ENCODE assay signal across 8 cellular contexts in genomic region chr13:50387124-50387581, GRCh38.
DNase-seq lines count a peak whose midpoint lies in the region; ATAC-seq and TF ChIP-seq lines count a peak whose summit lies in the region.

No MANE protein-coding gene starts in this region.

- peaks cover 20% of the 10 kb centered on the region for H3K4me1 ChIP-seq in lower lobe of right lung

- no peaks in the 10 kb centered on the region for H3K9me3 ChIP-seq in lower lobe of right lung

- no peak overlapping the region for H3K4me3 Mint-ChIP-seq in MCF 10A (ENCODE audit: unreplicated experiment)

- no peak for TF ChIP-seq EP300 in Ishikawa (IDR thresholded peaks at IDR 0.05; ENCODE audit: borderline replicate concordance)

- no TSS peak for BruUV-seq in MCF 10A (replicated peaks; lab: Mats Ljungman, UMichigan)

- H3K9me3 Mint-ChIP-seq in MCF 10A (ENCODE audit: unreplicated experiment): no peaks in the 10 kb centered on the region

- peak; percentile 23; the same call in 1 of the 2 replicates for TF ChIP-seq RAD21 in Ishikawa (IDR thresholded peaks at IDR 0.05; ENCODE audit: low read depth)

- H3K36me3 ChIP-seq in BJ (ENCODE audit: control insufficient read depth, insufficient read depth, low read length) (no peaks in the 10 kb centered on the region), lower lobe of right lung (no peaks in the 10 kb centered on the region)

- TF ChIP-seq CTCF in BJ (IDR thresholded peaks at IDR 0.05; ENCODE audit: insufficient read depth, low read depth, low read length): 0 out of 2 replicates have a peak, but pooled peaks have one; percentile 17
- TF ChIP-seq CTCF in lower lobe of right lung (IDR thresholded peaks at IDR 0.05): peak; percentile 33
- no peak for TF ChIP-seq CTCF in MCF 10A (IDR thresholded peaks at IDR 0.05; ENCODE audit: unreplicated experiment)

- intact Hi-C loops in lower lobe of right lung (cut with DNase I) (no loop called here), MCF 10A (cut with micrococcal nuclease) (no loop called here)

- H3K4me1 Mint-ChIP-seq in MCF 10A (ENCODE audit: insufficient read depth, unreplicated experiment): no peaks in the 10 kb centered on the region

- no peaks in the 10 kb centered on the region for H3K36me3 Mint-ChIP-seq in MCF 10A (ENCODE audit: insufficient read depth, unreplicated experiment)

- H3K27ac ChIP-seq in lower lobe of right lung: peak overlapping the region; percentile 67
- peak overlapping the region; percentile 66 for H3K27ac ChIP-seq in temporal lobe (ENCODE audit: low read depth, low read length)

- H3K27ac Mint-ChIP-seq in MCF 10A (ENCODE audit: low read depth, unreplicated experiment): no peak overlapping the region

- H3K4me3 ChIP-seq in BJ (ENCODE audit: low read depth, low read length): no peak overlapping the region
- H3K4me3 ChIP-seq in lower lobe of right lung: peak overlapping the region; percentile 25

- no peaks in the 10 kb centered on the region for H3K27me3 Mint-ChIP-seq in MCF 10A (ENCODE audit: insufficient read depth, unreplicated experiment)

- H3K27me3 ChIP-seq in BJ (ENCODE audit: control insufficient read depth, insufficient read depth, low read length): no peaks in the 10 kb centered on the region
- no peaks in the 10 kb centered on the region for H3K27me3 ChIP-seq in lower lobe of right lung (ENCODE audit: low read depth)

- POLR2A ChIA-PET in BJ (lab: Charles Lee): interaction anchor here (0.6 kb wide), 1 partner anchor 506 kb away, joined by 5 read pairs; no protein-coding TSS in a partner anchor
- POLR2A ChIA-PET in MCF 10A (lab: Yijun Ruan, JAX): interaction anchor here (0.6 to 1.6 kb wide), 4 partner anchors 10 to 32 kb away, joined by 3 to 4 read pairs (median 4); no protein-coding TSS in a partner anchor

- peak; percentile 89 to 95 for ATAC-seq in lower lobe of right lung

- CTCF ChIA-PET in BJ (lab: Yijun Ruan, JAX): interaction anchor here (1.2 kb wide), 1 partner anchor 11 kb away, joined by 3 read pairs; no protein-coding TSS in a partner anchor
- CTCF ChIA-PET in MCF 10A (lab: Yijun Ruan, JAX): interaction anchor here (0.8 kb wide), 1 partner anchor 669 kb away, joined by 3 read pairs; no protein-coding TSS in a partner anchor

- DNase-seq in BJ (ENCODE audit: low read depth) (no peak), SHP77 treated with DMSO at 0.1 percent for 48 hours (lab: John Stamatoyannopoulos, UW) (peak; percentile 72), dermis blood vessel endothelial cell (peak; percentile 15), lower lobe of right lung (peak; percentile 75), MCF 10A (ENCODE audit: unreplicated experiment) (no peak), GM19240 (ENCODE audit: insufficient read length, low spot score) (no peak)

TF ChIP-seq in Ishikawa, 13 proteins besides CTCF, POLR2A, EP300 and RAD21:
- no peak for TF ChIP-seq CREB1 (IDR thresholded peaks at IDR 0.05; ENCODE audit: low read depth)
- no peak for TF ChIP-seq FOXM1 (IDR thresholded peaks at IDR 0.05; ENCODE audit: borderline replicate concordance, low read depth)
- no peak for TF ChIP-seq YY1 (IDR thresholded peaks at IDR 0.05; ENCODE audit: low read depth)
- no peak for TF ChIP-seq NFIC (IDR thresholded peaks at IDR 0.05)
- no peak for TF ChIP-seq REST (IDR thresholded peaks at IDR 0.05; ENCODE audit: low read depth)
- TF ChIP-seq TAF1 (IDR thresholded peaks at IDR 0.05; ENCODE audit: low read depth): no peak
- TF ChIP-seq TCF12 (IDR thresholded peaks at IDR 0.05; ENCODE audit: low read depth): no peak
- no peak for TF ChIP-seq ZBTB7A (IDR thresholded peaks at IDR 0.05; ENCODE audit: low read depth)
- TF ChIP-seq EGR1 (IDR thresholded peaks at IDR 0.05): no peak
- TF ChIP-seq, protein P1, sequence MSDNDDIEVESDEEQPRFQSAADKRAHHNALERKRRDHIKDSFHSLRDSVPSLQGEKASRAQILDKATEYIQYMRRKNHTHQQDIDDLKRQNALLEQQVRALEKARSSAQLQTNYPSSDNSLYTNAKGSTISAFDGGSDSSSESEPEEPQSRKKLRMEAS (IDR thresholded peaks at IDR 0.05): no peak
- no peak for TF ChIP-seq TEAD4 (IDR thresholded peaks at IDR 0.05)
- TF ChIP-seq, protein P2, sequence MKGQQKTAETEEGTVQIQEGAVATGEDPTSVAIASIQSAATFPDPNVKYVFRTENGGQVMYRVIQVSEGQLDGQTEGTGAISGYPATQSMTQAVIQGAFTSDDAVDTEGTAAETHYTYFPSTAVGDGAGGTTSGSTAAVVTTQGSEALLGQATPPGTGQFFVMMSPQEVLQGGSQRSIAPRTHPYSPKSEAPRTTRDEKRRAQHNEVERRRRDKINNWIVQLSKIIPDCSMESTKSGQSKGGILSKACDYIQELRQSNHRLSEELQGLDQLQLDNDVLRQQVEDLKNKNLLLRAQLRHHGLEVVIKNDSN (IDR thresholded peaks at IDR 0.05): no peak
- no peak for TF ChIP-seq CEBPB (IDR thresholded peaks at IDR 0.05)
TF ChIP-seq in Ishikawa: peak in this region for 0.

Comparison
In these comparisons a context has a peak if more than half of its experiments do, and no peak if none do; other contexts are left out.
1. DNase-seq: peak in SHP77 treated with DMSO at 0.1 percent for 48 hours (single experiment), dermis blood vessel endothelial cell (single experiment) and lower lobe of right lung (single experiment); none in BJ (single experiment), MCF 10A (single experiment) and GM19240 (single experiment).